ENCODE assay signal across 1 cellular context in the genomic region with DNA sequence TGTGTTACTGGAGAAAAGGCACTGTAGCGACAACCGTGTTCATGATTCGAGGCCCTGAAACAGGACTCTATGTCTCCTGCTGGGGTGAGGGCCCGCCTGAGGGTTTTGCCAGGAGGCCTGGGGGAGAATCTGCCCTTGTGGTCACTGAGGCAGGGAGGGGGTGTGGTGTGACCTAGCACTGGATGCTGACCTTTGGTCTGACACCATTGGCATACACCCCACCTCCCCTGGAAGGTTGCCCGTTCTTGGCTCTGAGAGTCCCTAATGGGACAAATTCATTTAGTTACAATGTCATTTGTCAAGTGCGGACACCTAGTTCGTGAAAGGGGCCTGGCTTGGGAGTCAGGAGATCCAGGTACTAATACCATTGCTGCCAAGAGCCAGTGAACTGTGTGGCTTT.
A peak's percentile ranks its signal among the peaks of the same experiment; 100 is the strongest.
TF ChIP-seq lines count a peak whose summit lies in the region.

No MANE protein-coding gene starts in this region.

TF ChIP-seq in HepG2, 621 proteins besides CTCF, POLR2A, EP300 and RAD21 (continued from another document):
- TF ChIP-seq, protein P1, sequence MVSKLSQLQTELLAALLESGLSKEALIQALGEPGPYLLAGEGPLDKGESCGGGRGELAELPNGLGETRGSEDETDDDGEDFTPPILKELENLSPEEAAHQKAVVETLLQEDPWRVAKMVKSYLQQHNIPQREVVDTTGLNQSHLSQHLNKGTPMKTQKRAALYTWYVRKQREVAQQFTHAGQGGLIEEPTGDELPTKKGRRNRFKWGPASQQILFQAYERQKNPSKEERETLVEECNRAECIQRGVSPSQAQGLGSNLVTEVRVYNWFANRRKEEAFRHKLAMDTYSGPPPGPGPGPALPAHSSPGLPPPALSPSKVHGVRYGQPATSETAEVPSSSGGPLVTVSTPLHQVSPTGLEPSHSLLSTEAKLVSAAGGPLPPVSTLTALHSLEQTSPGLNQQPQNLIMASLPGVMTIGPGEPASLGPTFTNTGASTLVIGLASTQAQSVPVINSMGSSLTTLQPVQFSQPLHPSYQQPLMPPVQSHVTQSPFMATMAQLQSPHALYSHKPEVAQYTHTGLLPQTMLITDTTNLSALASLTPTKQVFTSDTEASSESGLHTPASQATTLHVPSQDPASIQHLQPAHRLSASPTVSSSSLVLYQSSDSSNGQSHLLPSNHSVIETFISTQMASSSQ (IDR thresholded peaks at IDR 0.05; ENCODE audit: low read depth): 0 out of 2 replicates have a peak, but pooled peaks have one; percentile 0
- TF ChIP-seq, protein P1 (CRISPR knock-in tag; IDR thresholded peaks at IDR 0.05; ENCODE audit: borderline replicate concordance): no peak
- no peak for TF ChIP-seq ZNF569 (CRISPR knock-in tag; IDR thresholded peaks at IDR 0.05; ENCODE audit: borderline replicate concordance)
- TF ChIP-seq FOXK2 (IDR thresholded peaks at IDR 0.05): no peak
- no peak for TF ChIP-seq HOMEZ (CRISPR knock-in tag; IDR thresholded peaks at IDR 0.05; ENCODE audit: low read depth)
- no peak for TF ChIP-seq ZNF570 (CRISPR knock-in tag; IDR thresholded peaks at IDR 0.05; ENCODE audit: borderline replicate concordance)
